Comparison of ENCODE assay signal across 24 cellular contexts in the genomic region with DNA sequence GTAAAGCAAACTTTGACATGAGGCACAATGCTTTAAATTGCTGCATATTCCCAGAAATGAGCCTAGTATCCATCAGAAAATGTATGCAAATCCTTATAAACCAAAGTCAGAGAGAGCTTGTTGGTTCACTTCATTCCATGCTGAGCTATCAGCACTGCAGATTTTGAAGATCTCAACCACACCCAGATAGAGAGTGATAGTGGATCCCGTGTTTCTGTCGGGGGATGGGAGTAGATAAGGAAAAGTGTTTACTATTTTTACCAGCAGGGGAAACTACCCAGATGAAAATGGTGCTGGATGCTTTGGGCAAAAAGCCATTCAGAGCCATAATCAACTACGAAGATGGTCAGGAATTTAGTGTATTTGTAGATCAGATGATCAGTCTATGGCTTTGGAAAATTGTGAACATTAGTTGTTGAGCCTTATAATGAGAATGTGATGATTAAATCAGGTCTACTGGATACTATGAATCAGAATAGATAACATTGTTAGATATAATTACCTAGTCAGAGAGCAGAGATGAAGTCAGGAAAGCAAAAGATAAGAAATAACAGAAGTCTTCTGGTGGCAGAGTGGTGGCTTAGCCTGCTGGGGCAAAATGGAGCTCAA. TPM values are rescaled to one million over a fixed set of nuclear protein-coding genes. Genes with fewer than 3 reads are reported as not detected.
"Had no signal": no experiment of that assay in that cellular context is flagged by ENCODE, and none has a peak within 500 bp of the region (broad histone marks: within the 10 kb centered on the region; RNA-seq: fewer than 3 reads in every experiment).

No MANE protein-coding gene starts in this region.

- H3K79me2 ChIP-seq: hepatocyte had no signal

- H3K27ac Mint-ChIP-seq: activated CD4-positive, alpha-beta T cell treated with anti-CD3 and anti-CD28 coated beads, Interleukin-2, amount 10 ng/mL, durations not matched to agents 7 days and 5 days; activated CD8-positive, alpha-beta memory T cell treated with anti-CD3 and anti-CD28 coated beads, Interleukin-2, amount 10 ng/mL, durations not matched to agents 7 days and 5 days; activated CD8-positive, alpha-beta T cell treated with anti-CD3 and anti-CD28 coated beads for 36 hours; activated naive CD4-positive, alpha-beta T cell treated with anti-CD3 and anti-CD28 coated beads, Interleukin-2, amount 50 U/mL, for 24 hours; activated T-helper 1 cell treated with anti-CD3 and anti-CD28 coated beads, Interleukin-12 subunit alpha, Interleukin-12 subunit beta, Interleukin-2, Interleukin-4 antibody, amounts not matched to agents 30 ng/mL and 10 ng/mL and 1 ng/mL, durations not matched to agents 14 hours and 24 hours and 36 hours; natural killer cell treated with Interleukin-12 subunit alpha and Interleukin-12 subunit beta and Interleukin-15 and Interleukin-18, amount 100 ng/mL, for 72 hours; stimulated activated naive B cell treated with anti-CD40 and anti-IgM and Interleukin-4, amounts not matched to agents 10 μg/mL and 1 μg/mL and 100 μg/mL, for 72 hours had no signal

- H3K36me3 Mint-ChIP-seq: activated CD8-positive, alpha-beta memory T cell treated with anti-CD3 and anti-CD28 coated beads, Interleukin-2, amount 10 ng/mL, durations not matched to agents 7 days and 5 days; activated naive CD4-positive, alpha-beta T cell treated with anti-CD3 and anti-CD28 coated beads, Interleukin-2, amount 50 U/mL, for 24 hours; natural killer cell treated with Interleukin-12 subunit alpha and Interleukin-12 subunit beta and Interleukin-15 and Interleukin-18, amount 100 ng/mL, for 72 hours; stimulated activated naive B cell treated with anti-CD40 and anti-IgM and Interleukin-4, amounts not matched to agents 10 μg/mL and 1 μg/mL and 100 μg/mL, for 72 hours had no signal

- H3K27ac ChIP-seq: coronary artery, hepatocyte, left lung, ovary, prostate gland, transverse colon, vagina, WERI-Rb-1 had no signal

- H3K4me2 ChIP-seq: hepatocyte had no signal

- DNase-seq: activated CD4-positive, alpha-beta T cell treated with anti-CD3 and anti-CD28 coated beads, Interleukin-2, amount 10 ng/mL, durations not matched to agents 7 days and 5 days; activated CD4-positive, CD25-positive, alpha-beta regulatory T cell treated with anti-CD3 and anti-CD28 coated beads, Interleukin-2, amount 50 U/mL, for 72 hours; activated CD8-positive, alpha-beta memory T cell treated with anti-CD3 and anti-CD28 coated beads, Interleukin-2, amount 10 ng/mL, durations not matched to agents 7 days and 5 days; activated CD8-positive, alpha-beta T cell treated with anti-CD3 and anti-CD28 coated beads for 36 hours; activated gamma-delta T cell treated with Interleukin-2 at 50 U/mL for 16 hours; activated T-cell treated with anti-CD3 and anti-CD28 coated beads for 4 hours; aorta; glutamatergic neuron; kidney glomerular epithelial cell; left lung; ovary; stimulated activated CD4-positive, alpha-beta T cell treated with anti-CD3 and anti-CD28 coated beads, Interleukin-2, amount 100 ng/mL, for 48 hours; stimulated activated CD8-positive, alpha-beta memory T cell treated with anti-CD3 and anti-CD28 coated beads, Interleukin-4, amount 100 ng/mL, for 48 hours; stimulated activated naive B cell treated with anti-CD40 and anti-IgM and Interleukin-4, amounts not matched to agents 10 μg/mL and 1 μg/mL and 100 μg/mL, for 72 hours; transverse colon; WERI-Rb-1 had no signal

- H3K4me3 ChIP-seq: coronary artery, hepatocyte, left lung, ovary, prostate gland, transverse colon, vagina had no signal

- H3K36me3 ChIP-seq: left lung, ovary, prostate gland, transverse colon, vagina, WERI-Rb-1 had no signal

- H3K9me3 Mint-ChIP-seq: activated CD4-positive, alpha-beta T cell treated with anti-CD3 and anti-CD28 coated beads, Interleukin-2, amount 10 ng/mL, durations not matched to agents 7 days and 5 days; activated naive CD4-positive, alpha-beta T cell treated with anti-CD3 and anti-CD28 coated beads, Interleukin-2, amount 50 U/mL, for 24 hours; activated T-helper 1 cell treated with anti-CD3 and anti-CD28 coated beads, Interleukin-12 subunit alpha, Interleukin-12 subunit beta, Interleukin-2, Interleukin-4 antibody, amounts not matched to agents 30 ng/mL and 10 ng/mL and 1 ng/mL, durations not matched to agents 14 hours and 24 hours and 36 hours had no signal

- H3K4me1 ChIP-seq: left lung, prostate gland, transverse colon, vagina had no signal

- H3K27me3 ChIP-seq: hepatocyte, left lung, ovary, transverse colon, vagina had no signal

- H3K4me1 Mint-ChIP-seq: activated CD4-positive, alpha-beta T cell treated with anti-CD3 and anti-CD28 coated beads, Interleukin-2, amount 10 ng/mL, durations not matched to agents 7 days and 5 days; activated CD8-positive, alpha-beta memory T cell treated with anti-CD3 and anti-CD28 coated beads, Interleukin-2, amount 10 ng/mL, durations not matched to agents 7 days and 5 days; activated naive CD4-positive, alpha-beta T cell treated with anti-CD3 and anti-CD28 coated beads, Interleukin-2, amount 50 U/mL, for 24 hours; central memory CD8-positive, alpha-beta T cell; stimulated activated naive B cell treated with anti-CD40 and anti-IgM and Interleukin-4, amounts not matched to agents 10 μg/mL and 1 μg/mL and 100 μg/mL, for 72 hours had no signal

- H3K4me3 Mint-ChIP-seq: activated CD4-positive, alpha-beta T cell treated with anti-CD3 and anti-CD28 coated beads, Interleukin-2, amount 10 ng/mL, durations not matched to agents 7 days and 5 days; activated CD8-positive, alpha-beta memory T cell treated with anti-CD3 and anti-CD28 coated beads, Interleukin-2, amount 10 ng/mL, durations not matched to agents 7 days and 5 days; activated CD8-positive, alpha-beta T cell treated with anti-CD3 and anti-CD28 coated beads for 36 hours; activated naive CD4-positive, alpha-beta T cell treated with anti-CD3 and anti-CD28 coated beads, Interleukin-2, amount 50 U/mL, for 24 hours; activated T-helper 1 cell treated with anti-CD3 and anti-CD28 coated beads, Interleukin-12 subunit alpha, Interleukin-12 subunit beta, Interleukin-2, Interleukin-4 antibody, amounts not matched to agents 30 ng/mL and 10 ng/mL and 1 ng/mL, durations not matched to agents 14 hours and 24 hours and 36 hours; central memory CD8-positive, alpha-beta T cell; natural killer cell treated with Interleukin-12 subunit alpha and Interleukin-12 subunit beta and Interleukin-15 and Interleukin-18, amount 100 ng/mL, for 72 hours; stimulated activated naive B cell treated with anti-CD40 and anti-IgM and Interleukin-4, amounts not matched to agents 10 μg/mL and 1 μg/mL and 100 μg/mL, for 72 hours had no signal

- H3K27me3 Mint-ChIP-seq: activated CD8-positive, alpha-beta memory T cell treated with anti-CD3 and anti-CD28 coated beads, Interleukin-2, amount 10 ng/mL, durations not matched to agents 7 days and 5 days had no signal

RNA-seq across cellular contexts. Expression of a gene that starts 10.8 kb away (rescaled TPM):
- polyA plus RNA-seq: aorta, hepatocyte, ovary had no signal

RNA-seq across cellular contexts. Expression of a gene that starts 18.8 kb away (rescaled TPM):
- polyA plus RNA-seq: aorta, hepatocyte had no signal

RNA-seq across cellular contexts. Expression of a gene that starts 21.5 kb away (rescaled TPM):
- polyA plus RNA-seq: aorta, hepatocyte had no signal

RNA-seq across cellular contexts. Expression of a gene that starts 38.0 kb away (rescaled TPM):
- polyA plus RNA-seq: aorta, hepatocyte, ovary had no signal

RNA-seq across cellular contexts. Expression of a gene that starts 59.8 kb away (rescaled TPM):
- polyA plus RNA-seq: hepatocyte, ovary had no signal
